ENCODE assay signal across 8 cellular contexts in genomic region chr1:159798893-159799292, GRCh38. TPM values are rescaled to one million over a fixed set of nuclear protein-coding genes. Genes with fewer than 3 reads are reported as not detected.
DNase-seq lines count a peak whose midpoint lies in the region; ATAC-seq and TF ChIP-seq lines count a peak whose summit lies in the region.

No MANE protein-coding gene starts in this region.

- peak; percentile 86 for ATAC-seq in esophagus mucosa
- peak; percentile 66 for ATAC-seq in naive thymus-derived CD4-positive, alpha-beta T cell
- ATAC-seq in upper lobe of left lung (ENCODE audit: low FRiP score in 2 of 2): peak; percentile 79 to 92

- H3K4me1 ChIP-seq in naive thymus-derived CD4-positive, alpha-beta T cell (ENCODE audit: control insufficient read depth in 2 of 2, insufficient read depth in 2 of 2, low read length in 2 of 2): peaks cover 8 to 48% of the 10 kb centered on the region in 2 donors
- H3K4me1 ChIP-seq in upper lobe of left lung: peaks cover 0 to 9% (median 3%) of the 10 kb centered on the region in 4 donors

- no peaks in the 10 kb centered on the region for H3K9me3 ChIP-seq in naive thymus-derived CD4-positive, alpha-beta T cell (ENCODE audit: control insufficient read depth in 2 of 3, low read length in 3 of 3)
- H3K9me3 ChIP-seq in upper lobe of left lung: no peaks in the 10 kb centered on the region

- H3K4me1 Mint-ChIP-seq in Calu3 (ENCODE audit: low read depth, unreplicated experiment): no peaks in the 10 kb centered on the region
- peaks cover 13 to 24% (median 16%) of the 10 kb centered on the region in 7 donors for H3K4me1 Mint-ChIP-seq in naive thymus-derived CD4-positive, alpha-beta T cell
- H3K4me1 Mint-ChIP-seq in activated T-helper 2 cell treated with anti-CD3 and anti-CD28 coated beads, Interferon-gamma antibody, Interleukin-2, Interleukin-4, amounts not matched to agents 10 μg/mL and 5 μg/mL and 100 μg/mL, durations not matched to agents 14 hours and 24 hours and 36 hours (ENCODE audit: low read depth): peaks cover 11% of the 10 kb centered on the region

- CTCF ChIA-PET in Calu3 (lab: Charles Lee): interaction anchor here (0.6 to 3.6 kb wide), 21 partner anchors 9 to 666 kb away, joined by 3 to 54 read pairs (median 4); partner anchors contain the start of genes CFAP45, DUSP23, IGSF9 and TAGLN2
- CTCF ChIA-PET in naive thymus-derived CD4-positive, alpha-beta T cell (lab: Charles Lee): interaction anchor here (0.5 to 12.2 kb wide), 24 partner anchors 9 to 279 kb away, joined by 3 to 226 read pairs (median 4); partner anchors contain the start of genes DUSP23, IGSF9 and SLAMF8

- 2 to 7% methylated on average over 2 of the region's 2 CpGs for WGBS in upper lobe of left lung, 2 donors

- TF ChIP-seq EP300 in upper lobe of left lung (IDR thresholded peaks at IDR 0.05): no peak

- no peaks in the 10 kb centered on the region for H3K9me3 Mint-ChIP-seq in Calu3 (ENCODE audit: low read depth, unreplicated experiment)
- H3K9me3 Mint-ChIP-seq in naive thymus-derived CD4-positive, alpha-beta T cell: no peaks in the 10 kb centered on the region
- no peaks in the 10 kb centered on the region for H3K9me3 Mint-ChIP-seq in activated T-helper 2 cell treated with anti-CD3 and anti-CD28 coated beads, Interferon-gamma antibody, Interleukin-2, Interleukin-4, amounts not matched to agents 10 μg/mL and 5 μg/mL and 100 μg/mL, durations not matched to agents 14 hours and 24 hours and 36 hours

- no peaks in the 10 kb centered on the region for H3K27me3 ChIP-seq in naive thymus-derived CD4-positive, alpha-beta T cell (ENCODE audit: control insufficient read depth in 2 of 2, insufficient read depth in 2 of 2, low read length in 2 of 2)
- no peaks in the 10 kb centered on the region for H3K27me3 ChIP-seq in upper lobe of left lung

- no peak overlapping the region for H3K4me3 ChIP-seq in naive thymus-derived CD4-positive, alpha-beta T cell (ENCODE audit: low read length)
- H3K4me3 ChIP-seq in upper lobe of left lung: no peak overlapping the region

- no peak overlapping the region for H3K4me3 Mint-ChIP-seq in Calu3 (ENCODE audit: low read depth, unreplicated experiment)
- H3K4me3 Mint-ChIP-seq in naive thymus-derived CD4-positive, alpha-beta T cell: no peak overlapping the region
- H3K4me3 Mint-ChIP-seq in activated T-helper 2 cell treated with anti-CD3 and anti-CD28 coated beads, Interferon-gamma antibody, Interleukin-2, Interleukin-4, amounts not matched to agents 10 μg/mL and 5 μg/mL and 100 μg/mL, durations not matched to agents 14 hours and 24 hours and 36 hours (ENCODE audit: low read depth): no peak overlapping the region

- H3K27ac Mint-ChIP-seq in Calu3 (ENCODE audit: unreplicated experiment): no peak overlapping the region
- H3K27ac Mint-ChIP-seq in naive thymus-derived CD4-positive, alpha-beta T cell: no peak overlapping the region
- no peak overlapping the region for H3K27ac Mint-ChIP-seq in activated T-helper 2 cell treated with anti-CD3 and anti-CD28 coated beads, Interferon-gamma antibody, Interleukin-2, Interleukin-4, amounts not matched to agents 10 μg/mL and 5 μg/mL and 100 μg/mL, durations not matched to agents 14 hours and 24 hours and 36 hours

- TF ChIP-seq POLR2A in upper lobe of left lung (IDR thresholded peaks at IDR 0.05): no peak

- peaks cover 40% of the 10 kb centered on the region for H3K27me3 Mint-ChIP-seq in Calu3 (ENCODE audit: unreplicated experiment)
- H3K27me3 Mint-ChIP-seq in naive thymus-derived CD4-positive, alpha-beta T cell: peaks cover 0 to 55% (median 3%) of the 10 kb centered on the region in 5 donors
- H3K27me3 Mint-ChIP-seq in activated T-helper 2 cell treated with anti-CD3 and anti-CD28 coated beads, Interferon-gamma antibody, Interleukin-2, Interleukin-4, amounts not matched to agents 10 μg/mL and 5 μg/mL and 100 μg/mL, durations not matched to agents 14 hours and 24 hours and 36 hours (ENCODE audit: low read depth): peaks cover 44% of the 10 kb centered on the region

- H3K27ac ChIP-seq in naive thymus-derived CD4-positive, alpha-beta T cell (ENCODE audit: low read depth, low read length): no peak overlapping the region
- no peak overlapping the region for H3K27ac ChIP-seq in upper lobe of left lung

- no peaks in the 10 kb centered on the region for H3K36me3 Mint-ChIP-seq in Calu3 (ENCODE audit: insufficient read depth, unreplicated experiment)
- no peaks in the 10 kb centered on the region for H3K36me3 Mint-ChIP-seq in naive thymus-derived CD4-positive, alpha-beta T cell
- H3K36me3 Mint-ChIP-seq in activated T-helper 2 cell treated with anti-CD3 and anti-CD28 coated beads, Interferon-gamma antibody, Interleukin-2, Interleukin-4, amounts not matched to agents 10 μg/mL and 5 μg/mL and 100 μg/mL, durations not matched to agents 14 hours and 24 hours and 36 hours (ENCODE audit: low read depth): no peaks in the 10 kb centered on the region

- peak; percentile 64 for TF ChIP-seq CTCF in Calu3 (IDR thresholded peaks at IDR 0.05; ENCODE audit: unreplicated experiment)
- peak; percentile 58 to 87 (median 78) for TF ChIP-seq CTCF in upper lobe of left lung (IDR thresholded peaks at IDR 0.05)

- no TSS peak for BruUV-seq in Calu3 (replicated peaks; lab: Mats Ljungman, UMichigan)

- intact Hi-C loops in Calu3 (cut with micrococcal nuclease; ENCODE audit: unreplicated experiment): loop anchor here (1.0 to 10.0 kb wide), 4 partner anchors 92 to 664 kb away; no protein-coding TSS in a partner anchor
- intact Hi-C loops in naive thymus-derived CD4-positive, alpha-beta T cell (cut with micrococcal nuclease): loop anchor here (1.0 to 10.0 kb wide), 10 partner anchors 18 to 664 kb away; partner anchors contain the start of genes DUSP23 (in 2 of the 2) and IGSF9 (in 2 of the 2)
- intact Hi-C loops in activated T-helper 2 cell treated with anti-CD3 and anti-CD28 coated beads, Interferon-gamma antibody, Interleukin-2, Interleukin-4, amounts not matched to agents 10 μg/mL and 5 μg/mL and 100 μg/mL, durations not matched to agents 14 hours and 24 hours and 36 hours (cut with micrococcal nuclease): loop anchor here (1.0 kb wide), 2 partner anchors 92 to 208 kb away; no protein-coding TSS in a partner anchor

- POLR2A ChIA-PET in naive thymus-derived CD4-positive, alpha-beta T cell (lab: Charles Lee): interaction anchor here (0.6 to 1.5 kb wide), 4 partner anchors 25 to 92 kb away, joined by 3 to 4 read pairs (median 3); no protein-coding TSS in a partner anchor

- H3K36me3 ChIP-seq in naive thymus-derived CD4-positive, alpha-beta T cell (ENCODE audit: control insufficient read depth in 2 of 3, insufficient read depth in 3 of 3, low read length in 3 of 3): no peaks in the 10 kb centered on the region
- no peaks in the 10 kb centered on the region for H3K36me3 ChIP-seq in upper lobe of left lung

- DNase-seq in Calu3: peak; percentile 71
- peak; percentile 67 for DNase-seq in HS-5 (ENCODE audit: low read depth)
- peak; percentile 97 for DNase-seq in NCI-H69 (lab: John Stamatoyannopoulos, UW)
- DNase-seq in activated CD4-positive, alpha-beta T cell treated with anti-CD3 and anti-CD28 coated beads, Interleukin-2, amount 50 U/mL, for 48 hours: peak; percentile 41 to 55
- DNase-seq in naive thymus-derived CD4-positive, alpha-beta T cell: peak in 8 of 9 donors; percentile 11 to 52 (median 34)
- peak in 1 of 2 donors; percentile 65 for DNase-seq in upper lobe of left lung
- no peak for DNase-seq in activated T-helper 2 cell treated with anti-CD3 and anti-CD28 coated beads, Interferon-gamma antibody, Interleukin-2, Interleukin-4, amounts not matched to agents 10 μg/mL and 5 μg/mL and 100 μg/mL, durations not matched to agents 14 hours and 24 hours and 36 hours (ENCODE audit: low spot score)

RNA-seq across cellular contexts. Expression of gene FCRL6, which starts 3.3 kb away (rescaled TPM):
- total RNA-seq in Calu3 (2022): not detected in 2 replicates
- not detected for total RNA-seq in esophagus mucosa
- total RNA-seq in naive thymus-derived CD4-positive, alpha-beta T cell: 10 to 100 TPM in 1 of 5 experiments, 1 to 10 TPM in 1, under 1 TPM in 3; 0.27 to 41.4 (median 0.51) TPM
- under 1 TPM; 0.15 to 0.43 TPM for polyA plus RNA-seq in naive thymus-derived CD4-positive, alpha-beta T cell
- total RNA-seq in upper lobe of left lung: 1 to 10 TPM; 1.8 to 5.2 (median 3.0) TPM
- total RNA-seq in activated T-helper 2 cell treated with anti-CD3 and anti-CD28 coated beads, Interferon-gamma antibody, Interleukin-2, Interleukin-4, amounts not matched to agents 10 μg/mL and 5 μg/mL and 100 μg/mL, durations not matched to agents 14 hours and 24 hours and 36 hours: not detected in 2 replicates

RNA-seq across cellular contexts. Expression of gene DUSP23, which starts 18.1 kb away (rescaled TPM):
- 5.7 and 10.6 TPM in 2 replicates for total RNA-seq in Calu3 (2022)
- total RNA-seq in esophagus mucosa: 62.4 TPM
- 10 to 100 TPM in 4 of 5 experiments, 1 to 10 TPM in 1; 7.4 to 18.9 (median 12.2) TPM for total RNA-seq in naive thymus-derived CD4-positive, alpha-beta T cell
- polyA plus RNA-seq in naive thymus-derived CD4-positive, alpha-beta T cell: 10 to 100 TPM; 35.0 to 38.0 TPM
- total RNA-seq in upper lobe of left lung: 10 to 100 TPM; 59.1 to 96.8 (median 79.9) TPM
- total RNA-seq in activated T-helper 2 cell treated with anti-CD3 and anti-CD28 coated beads, Interferon-gamma antibody, Interleukin-2, Interleukin-4, amounts not matched to agents 10 μg/mL and 5 μg/mL and 100 μg/mL, durations not matched to agents 14 hours and 24 hours and 36 hours: 26.2 and 32.6 TPM in 2 replicates

RNA-seq across cellular contexts. Expression of gene SLAMF8, which starts 27.8 kb away (rescaled TPM):
- total RNA-seq in Calu3 (2022) (not detected in 2 replicates), esophagus mucosa (0.80 TPM), upper lobe of left lung (10 to 100 TPM in 5 of 6 donors, 1 to 10 TPM in 1; 4.1 to 50.3 (median 27.6) TPM)
- 1 to 10 TPM in 4 of 5 experiments, under 1 TPM in 1; 0.27 to 1.7 (median 1.3) TPM for total RNA-seq in naive thymus-derived CD4-positive, alpha-beta T cell
- not detected for polyA plus RNA-seq in naive thymus-derived CD4-positive, alpha-beta T cell
- 0.34 and 0.71 TPM in 2 replicates for total RNA-seq in activated T-helper 2 cell treated with anti-CD3 and anti-CD28 coated beads, Interferon-gamma antibody, Interleukin-2, Interleukin-4, amounts not matched to agents 10 μg/mL and 5 μg/mL and 100 μg/mL, durations not matched to agents 14 hours and 24 hours and 36 hours
